In genomic region chr10:118531105-118531851, GRCh38 we compare ENCODE assay signal across 12 cellular contexts.
DNase-seq lines count a peak whose midpoint lies in the region; ATAC-seq and TF ChIP-seq lines count a peak whose summit lies in the region.
"Had no signal": no experiment of that assay in that cellular context is flagged by ENCODE, and none has a peak within 500 bp of the region (broad histone marks: within the 10 kb centered on the region; RNA-seq: fewer than 3 reads in every experiment).

No MANE protein-coding gene starts in this region.

- ATAC-seq in activated T-cell treated with anti-CD3 and anti-CD28 coated beads, Interleukin-2, amount 50 U/mL, for 72 hours (replicated peaks in 1 of 2), result no peak
- ATAC-seq: stimulated activated memory B cell treated with anti-CD40 and anti-IgM and Interleukin-4, amounts not matched to agents 10 μg/mL and 1 μg/mL and 100 μg/mL, for 72 hours had no signal

- H3K4me3 Mint-ChIP-seq in activated T-cell treated with anti-CD3 and anti-CD28 coated beads, Interleukin-2, amount 50 U/mL, for 72 hours, result no peak overlapping the region
- H3K4me3 Mint-ChIP-seq: activated naive CD4-positive, alpha-beta T cell treated with anti-CD3 and anti-CD28 coated beads, Interleukin-2, amount 50 U/mL, for 24 hours; B cell; stimulated activated memory B cell treated with anti-CD40 and anti-IgM and Interleukin-4, amounts not matched to agents 10 μg/mL and 1 μg/mL and 100 μg/mL, for 72 hours had no signal

- peak; percentile 51 for DNase-seq in AG10803 (ENCODE audit: low read depth)
- DNase-seq in SHP77 (lab: John Stamatoyannopoulos, UW), result peak; percentile 37 to 65
- DNase-seq in left ventricle myocardium inferior, result peak; percentile 26
- no peak for DNase-seq in iPS-NIHi7 (ENCODE audit: extremely low spot score)
- no peak for DNase-seq in dedifferentiated amniotic fluid mesenchymal stem cell (ENCODE audit: extremely low spot score)
- no peak for DNase-seq in activated T-cell treated with anti-CD3 and anti-CD28 coated beads, Interleukin-2, amount 50 U/mL, for 72 hours
- DNase-seq in GDM1 (lab: John Stamatoyannopoulos, UW), result no peak
- DNase-seq: NCI-H1436 had no signal

- H3K9me3 ChIP-seq in HEK293 (ENCODE audit: control insufficient read depth, insufficient read depth, low read depth, low read length), result no peaks in the 10 kb centered on the region
- peaks cover 10% of the 10 kb centered on the region for H3K9me3 ChIP-seq in left ventricle myocardium inferior (replicated peaks)

- intact Hi-C loops in left ventricle myocardium inferior (cut with micrococcal nuclease), result no loop called here

- no peaks in the 10 kb centered on the region for H3K36me3 ChIP-seq in HEK293 (ENCODE audit: control insufficient read depth in 2 of 2, insufficient read depth in 1 of 2, low read length in 2 of 2)
- no peaks in the 10 kb centered on the region for H3K36me3 ChIP-seq in left ventricle myocardium inferior

- no peaks in the 10 kb centered on the region for H3K4me1 ChIP-seq in HEK293 (ENCODE audit: control insufficient read depth, insufficient read depth, low read length)
- no peaks in the 10 kb centered on the region for H3K4me1 ChIP-seq in left ventricle myocardium inferior

- TF ChIP-seq CTCF in AG10803 (conservative IDR thresholded peaks at IDR 0.05; ENCODE audit: low read length), result no peak
- no peak for TF ChIP-seq CTCF in HEK293 (tag by site-specific recombination; IDR thresholded peaks at IDR 0.05)
- no peak for TF ChIP-seq CTCF in left ventricle myocardium inferior (IDR thresholded peaks at IDR 0.05; ENCODE audit: borderline replicate concordance)

- peaks cover 29% of the 10 kb centered on the region for H3K27me3 ChIP-seq in left ventricle myocardium inferior (ENCODE audit: low read depth)

- no peak overlapping the region for H3K27ac Mint-ChIP-seq in activated T-cell treated with anti-CD3 and anti-CD28 coated beads, Interleukin-2, amount 50 U/mL, for 72 hours
- H3K27ac Mint-ChIP-seq: activated naive CD4-positive, alpha-beta T cell treated with anti-CD3 and anti-CD28 coated beads, Interleukin-2, amount 50 U/mL, for 24 hours; B cell; stimulated activated memory B cell treated with anti-CD40 and anti-IgM and Interleukin-4, amounts not matched to agents 10 μg/mL and 1 μg/mL and 100 μg/mL, for 72 hours had no signal

- H3K36me3 Mint-ChIP-seq in activated T-cell treated with anti-CD3 and anti-CD28 coated beads, Interleukin-2, amount 50 U/mL, for 72 hours (ENCODE audit: insufficient read depth in 2 of 2), result no peaks in the 10 kb centered on the region
- H3K36me3 Mint-ChIP-seq: activated naive CD4-positive, alpha-beta T cell treated with anti-CD3 and anti-CD28 coated beads, Interleukin-2, amount 50 U/mL, for 24 hours; stimulated activated memory B cell treated with anti-CD40 and anti-IgM and Interleukin-4, amounts not matched to agents 10 μg/mL and 1 μg/mL and 100 μg/mL, for 72 hours had no signal

- H3K27ac ChIP-seq in HEK293 (ENCODE audit: extremely low read depth, low read depth, low read length), result no peak overlapping the region
- H3K27ac ChIP-seq in left ventricle myocardium inferior (replicated peaks), result peak overlapping the region; percentile 8

- no peaks in the 10 kb centered on the region for H3K9me3 Mint-ChIP-seq in activated T-cell treated with anti-CD3 and anti-CD28 coated beads, Interleukin-2, amount 50 U/mL, for 72 hours
- H3K9me3 Mint-ChIP-seq: activated naive CD4-positive, alpha-beta T cell treated with anti-CD3 and anti-CD28 coated beads, Interleukin-2, amount 50 U/mL, for 24 hours had no signal

- peaks cover 15% of the 10 kb centered on the region for H3K27me3 Mint-ChIP-seq in activated T-cell treated with anti-CD3 and anti-CD28 coated beads, Interleukin-2, amount 50 U/mL, for 72 hours (ENCODE audit: low read depth)

- CTCF ChIA-PET in HEK293 (lab: Yijun Ruan, JAX), result interaction anchor here (0.7 to 3.3 kb wide), 2 partner anchors 13 to 410 kb away, joined by 5 to 26 read pairs; no protein-coding TSS in a partner anchor

- peaks cover 7% of the 10 kb centered on the region for H3K4me1 Mint-ChIP-seq in activated T-cell treated with anti-CD3 and anti-CD28 coated beads, Interleukin-2, amount 50 U/mL, for 72 hours (ENCODE audit: low read depth)
- H3K4me1 Mint-ChIP-seq: activated naive CD4-positive, alpha-beta T cell treated with anti-CD3 and anti-CD28 coated beads, Interleukin-2, amount 50 U/mL, for 24 hours; B cell; stimulated activated memory B cell treated with anti-CD40 and anti-IgM and Interleukin-4, amounts not matched to agents 10 μg/mL and 1 μg/mL and 100 μg/mL, for 72 hours had no signal

- POLR2A ChIA-PET in HEK293 (lab: Yijun Ruan, JAX), result no interaction called here

- H3K4me3 ChIP-seq in AG10803 (ENCODE audit: low read length) (no peak overlapping the region), HEK293 (ENCODE audit: low read depth, low read length) (no peak overlapping the region), left ventricle myocardium inferior (no peak overlapping the region)

TF ChIP-seq in HEK293, 187 proteins besides CTCF, POLR2A, EP300 and RAD21:
- TF ChIP-seq ZSCAN23 (tag by site-specific recombination; IDR thresholded peaks at IDR 0.05) (no peak), ATF2 (tag by site-specific recombination; IDR thresholded peaks at IDR 0.05; ENCODE audit: low read depth) (peak; percentile 50; the same call in 1 of the 2 replicates)

Comparison
In these comparisons a context has a peak if more than half of its experiments do, and no peak if none do; other contexts are left out.
1. DNase-seq: peak in AG10803 (single experiment), SHP77 (2 of 2) and left ventricle myocardium inferior (single experiment); none in iPS-NIHi7 (single experiment), dedifferentiated amniotic fluid mesenchymal stem cell (single experiment), activated T-cell treated with anti-CD3 and anti-CD28 coated beads, Interleukin-2, amount 50 U/mL, for 72 hours (0 of 2) and GDM1 (single experiment).